ENCODE assay signal across 23 cellular contexts in the genomic region with DNA sequence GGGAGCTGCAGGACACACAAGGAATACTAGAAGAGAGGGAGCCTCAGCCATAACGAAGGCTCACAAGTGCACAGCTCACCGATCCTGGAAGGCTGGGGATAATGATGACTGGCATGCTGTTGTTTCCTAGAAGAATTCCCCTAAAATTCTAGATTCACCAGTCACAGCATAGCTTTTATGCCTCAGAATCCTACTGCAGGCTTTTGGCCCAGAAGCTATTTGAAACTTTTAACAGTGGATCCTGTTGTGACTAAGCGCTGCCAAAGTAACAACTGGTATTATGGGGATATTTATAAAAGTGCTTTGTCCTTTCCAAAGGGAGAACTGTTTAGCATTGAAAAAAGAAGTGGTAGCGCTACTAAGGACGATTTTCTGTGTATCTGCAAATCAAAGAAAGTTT.
DNase-seq lines count a peak whose midpoint lies in the region; ATAC-seq, FAIRE-seq and TF ChIP-seq lines count a peak whose summit lies in the region.
"Had no signal": no experiment of that assay in that cellular context is flagged by ENCODE, and none has a peak within 500 bp of the region (broad histone marks: within the 10 kb centered on the region; RNA-seq: fewer than 3 reads in every experiment).

No MANE protein-coding gene starts in this region.

- H3K56ac ChIP-seq in H1 (replicated peaks; ENCODE audit: insufficient read length, low read depth, low read length) = no peak overlapping the region
- no peak overlapping the region for H3K56ac ChIP-seq in mesendoderm (ENCODE audit: low read length)

- H2BK15ac ChIP-seq in H1 (ENCODE audit: low read length) = no peak overlapping the region
- H2BK15ac ChIP-seq in mesendoderm (replicated peaks; ENCODE audit: low read depth) = no peak overlapping the region

- no peak for TF ChIP-seq EP300 in H1 (IDR thresholded peaks at IDR 0.05; ENCODE audit: borderline replicate concordance in 1 of 2, low read depth in 2 of 2, low read length in 2 of 2)

- H3F3A ChIP-seq in smooth muscle cell (ENCODE audit: low read depth) = no peaks in the 10 kb centered on the region

- POLR2A ChIA-PET in H1 (lab: Charles Lee; ENCODE audit: partially characterized antibody) = no interaction called here

- H3K79me1 ChIP-seq in H1 (ENCODE audit: low read depth, low read length) (no peaks in the 10 kb centered on the region), mesendoderm (ENCODE audit: low read length) (no peaks in the 10 kb centered on the region)

- no peak overlapping the region for H4K91ac ChIP-seq in H1 (replicated peaks; ENCODE audit: insufficient read length, low read length)

- H3K14ac ChIP-seq in H1 (ENCODE audit: insufficient read length) = no peak overlapping the region

- no peak for TF ChIP-seq POLR2A in H1 (IDR thresholded peaks at IDR 0.05; ENCODE audit: control extremely low read depth in 1 of 2, low read depth in 2 of 2, low read length in 2 of 2)

- no peaks in the 10 kb centered on the region for H3K23me2 ChIP-seq in H1 (ENCODE audit: low read depth, low read length)

- H2BK12ac ChIP-seq in H1 (ENCODE audit: low read depth, low read length) = no peak overlapping the region

- H2BK120ac ChIP-seq in H1 (replicated peaks; ENCODE audit: low read depth, low read length) (no peak overlapping the region), mesendoderm (ENCODE audit: low read depth, low read length) (no peak overlapping the region)

- H3K4me3 ChIP-seq in H1 (ENCODE audit: extremely low read depth in 1 of 4, insufficient read depth in 2 of 4, low read depth in 3 of 4, low read length in 4 of 4) (no peak overlapping the region), mesendoderm (ENCODE audit: low read length) (no peak overlapping the region), smooth muscle cell (no peak overlapping the region)
- H3K4me3 ChIP-seq: K562, SJSA1 had no signal

- ATAC-seq in omental fat pad (ENCODE audit: low FRiP score) = no peak
- ATAC-seq: K562, Right ventricle myocardium inferior had no signal

- H3K4me2 ChIP-seq in H1 (ENCODE audit: insufficient read depth in 1 of 2, low read depth in 2 of 2, low read length in 2 of 2) = no peak overlapping the region
- no peak overlapping the region for H3K4me2 ChIP-seq in mesendoderm (ENCODE audit: low read length)
- no peak overlapping the region for H3K4me2 ChIP-seq in smooth muscle cell

- CTCF ChIA-PET in H1 (lab: Charles Lee; ENCODE audit: partially characterized antibody) = interaction anchor here (0.5 to 1.5 kb wide), 2 partner anchors 10 to 458 kb away, joined by 3 to 4 read pairs; no protein-coding TSS in a partner anchor

- H3K36me3 ChIP-seq in H1 (ENCODE audit: control insufficient read depth in 2 of 4, insufficient read depth in 4 of 4, low read length in 3 of 4) (no peaks in the 10 kb centered on the region), mesendoderm (ENCODE audit: control insufficient read depth, insufficient read depth, low read length) (no peaks in the 10 kb centered on the region), smooth muscle cell (ENCODE audit: low read depth) (no peaks in the 10 kb centered on the region)
- H3K36me3 ChIP-seq: SJSA1 had no signal

- H3K23ac ChIP-seq in H1 (ENCODE audit: insufficient read length) (no peak overlapping the region), mesendoderm (ENCODE audit: low read length) (no peak overlapping the region)

- no peak overlapping the region for H2BK20ac ChIP-seq in H1 (ENCODE audit: low read length)

- no peaks in the 10 kb centered on the region for H3K9me3 ChIP-seq in H1 (ENCODE audit: insufficient read depth in 2 of 2, low read depth in 1 of 2, low read length in 1 of 2)
- no peaks in the 10 kb centered on the region for H3K9me3 ChIP-seq in smooth muscle cell (replicated peaks; ENCODE audit: low read depth)
- H3K9me3 ChIP-seq: SJSA1 had no signal

- H4K8ac ChIP-seq in H1 (ENCODE audit: extremely low read depth, insufficient read depth, low read length) (no peak overlapping the region), mesendoderm (ENCODE audit: low read depth, low read length) (no peak overlapping the region)

- H2AK5ac ChIP-seq in H1 (ENCODE audit: low read depth, low read length) = no peak overlapping the region
- no peak overlapping the region for H2AK5ac ChIP-seq in mesendoderm (ENCODE audit: low read length)

- no peak for TF ChIP-seq RAD21 in H1 (IDR thresholded peaks at IDR 0.05 in 1 of 2, conservative IDR thresholded peaks at IDR 0.05 in 1 of 2; ENCODE audit: low read depth in 2 of 2, low read length in 2 of 2)

- H4K20me1 ChIP-seq in H1 (replicated peaks in 1 of 2; ENCODE audit: control insufficient read depth in 1 of 2, insufficient read depth in 2 of 2, low read length in 2 of 2) (no peaks in the 10 kb centered on the region), smooth muscle cell (ENCODE audit: low read depth) (no peaks in the 10 kb centered on the region)

- no peak for FAIRE-seq in H1 (lab: Jason Lieb, UNC)
- FAIRE-seq: D721Med, GM18507, K562 had no signal

- H3K4me1 ChIP-seq in H1 (replicated peaks in 1 of 4; ENCODE audit: control insufficient read depth in 3 of 4, insufficient read depth in 4 of 4, low read length in 3 of 4) (peaks cover 0 to 2% (median 0%) of the 10 kb centered on the region in 4 experiments; a peak in 1 of 7 replicates), mesendoderm (ENCODE audit: control insufficient read depth, low read depth, low read length) (no peaks in the 10 kb centered on the region), smooth muscle cell (ENCODE audit: low read depth) (no peaks in the 10 kb centered on the region)
- H3K4me1 ChIP-seq: SJSA1 had no signal

- H2AFZ ChIP-seq in H1 (ENCODE audit: low read length) (peak overlapping the region; percentile 71), smooth muscle cell (ENCODE audit: low read depth) (peak overlapping the region; percentile 39)

- no peaks in the 10 kb centered on the region for H3K79me2 ChIP-seq in H1 (ENCODE audit: control insufficient read depth in 1 of 2, insufficient read depth in 2 of 2, low read length in 2 of 2)
- H3K79me2 ChIP-seq in mesendoderm (ENCODE audit: control insufficient read depth, insufficient read depth, low read length) = no peaks in the 10 kb centered on the region
- H3K79me2 ChIP-seq in smooth muscle cell (ENCODE audit: low read depth) = no peaks in the 10 kb centered on the region

- 80% methylated on average over 5 of the region's 5 CpGs; no CpG with 5 or more reads in 1 of the 2 experiments for WGBS in H1 (ENCODE audit: extremely low coverage in 1 of 2, insufficient coverage in 1 of 2, insufficient read length in 1 of 2, insufficient replicate concordance in 2 of 2, low coverage in 1 of 2, low lambda C conversion rate in 2 of 2, missing lambda C conversion rate in 1 of 2), 2 experiments
- WGBS in mesendoderm (ENCODE audit: extremely low coverage, insufficient coverage, low lambda C conversion rate) = no CpG with 5 or more reads among the region's 5 CpGs
- 75% methylated on average over 5 of the region's 5 CpGs for WGBS in smooth muscle cell (ENCODE audit: low lambda C conversion rate)

- TF ChIP-seq CTCF in H1 (IDR thresholded peaks at IDR 0.05; ENCODE audit: control extremely low read depth in 1 of 3, insufficient read depth in 1 of 3, low read depth in 1 of 3, low read length in 3 of 3) (no peak), smooth muscle cell (IDR thresholded peaks at IDR 0.05; ENCODE audit: borderline replicate concordance, insufficient read depth, poor library complexity, severe bottlenecking) (no peak), omental fat pad (IDR thresholded peaks at IDR 0.05) (no peak)

- H3K9ac ChIP-seq in H1 (replicated peaks in 1 of 4; ENCODE audit: extremely low read depth in 1 of 4, low read depth in 3 of 4, low read length in 3 of 4) = no peak overlapping the region
- no peak overlapping the region for H3K9ac ChIP-seq in mesendoderm (ENCODE audit: low read length)
- no peak overlapping the region for H3K9ac ChIP-seq in smooth muscle cell (ENCODE audit: low read depth)

- DNase-seq in COLO829 (ENCODE audit: low spot score) (peak; percentile 40), H1 (ENCODE audit: low read depth in 1 of 2, low spot score in 2 of 2) (no peak), mesendoderm (no peak), smooth muscle cell (lab: John Stamatoyannopoulos, UW; ENCODE audit: unreplicated experiment) (no peak), NCI-H82 treated with DMSO at 0.1 percent for 48 hours (lab: John Stamatoyannopoulos, UW; ENCODE audit: unreplicated experiment) (no peak), omental fat pad (ENCODE audit: low spot score) (no peak), NCI-H2029 (lab: John Stamatoyannopoulos, UW) (no peak)
- DNase-seq: 8988T, ACHN, DMS53, H9, Kasumi-1, NCI-H1092 treated with DMSO at 0.1 percent for 48 hours, NCI-H1436, NCI-H187, NCI-H2107, NCI-H524, NCI-H748 treated with DMSO at 0.1 percent for 48 hours had no signal

- H3K27ac ChIP-seq in H1 (ENCODE audit: low read depth, low read length) (no peak overlapping the region), mesendoderm (ENCODE audit: low read depth, low read length) (no peak overlapping the region), smooth muscle cell (ENCODE audit: low read depth) (no peak overlapping the region)
- H3K27ac ChIP-seq: SJSA1 had no signal

- H4K5ac ChIP-seq in H1 (ENCODE audit: insufficient read length, low read depth, low read length) = no peak overlapping the region
- H4K5ac ChIP-seq in mesendoderm (ENCODE audit: low read length) = no peak overlapping the region

- H3K18ac ChIP-seq in H1 (ENCODE audit: extremely low read depth, low read length) = no peak overlapping the region
- peak overlapping the region; percentile 5 for H3K18ac ChIP-seq in mesendoderm (ENCODE audit: low read length)

- H3K4ac ChIP-seq in H1 (replicated peaks; ENCODE audit: insufficient read length, low read depth, low read length) (no peak overlapping the region), mesendoderm (ENCODE audit: low read depth, low read length) (no peak overlapping the region)

- H3K27me3 ChIP-seq in H1 (replicated peaks in 1 of 4; ENCODE audit: control insufficient read depth in 3 of 4, extremely low read depth in 1 of 4, insufficient read depth in 3 of 4, low read length in 3 of 4) (no peaks in the 10 kb centered on the region), mesendoderm (ENCODE audit: insufficient read depth, low read length, poor library complexity) (no peaks in the 10 kb centered on the region), smooth muscle cell (ENCODE audit: low read depth) (no peaks in the 10 kb centered on the region)
- H3K27me3 ChIP-seq: SJSA1 had no signal

- H2BK5ac ChIP-seq in H1 (ENCODE audit: low read depth, low read length) (no peak overlapping the region), mesendoderm (ENCODE audit: low read length) (no peak overlapping the region)

TF ChIP-seq in H1, 55 proteins besides CTCF, POLR2A, EP300 and RAD21 (continues in another document):
- TF ChIP-seq BRCA1 (IDR thresholded peaks at IDR 0.05; ENCODE audit: low read depth, low read length) (no peak), CTBP2 (IDR thresholded peaks at IDR 0.05; ENCODE audit: borderline replicate concordance, insufficient read depth, insufficient read length, low read length) (no peak), CBX8 (IDR thresholded peaks at IDR 0.05; ENCODE audit: borderline replicate concordance, low read depth, low read length) (no peak), SP4 (IDR thresholded peaks at IDR 0.05; ENCODE audit: low read length) (no peak), SP2 (IDR thresholded peaks at IDR 0.05; ENCODE audit: low read length) (no peak), FOSL1 (IDR thresholded peaks at IDR 0.05; ENCODE audit: insufficient read depth, low read depth, low read length) (no peak), TBP (IDR thresholded peaks at IDR 0.05; ENCODE audit: low read depth, low read length) (no peak)
